In genomic region chr3:152458023-152458724, GRCh38 we compare ENCODE assay signal across 20 cellular contexts.
DNase-seq lines count a peak whose midpoint lies in the region; ATAC-seq, FAIRE-seq and TF ChIP-seq lines count a peak whose summit lies in the region.
"Had no signal": no experiment of that assay in that cellular context is flagged by ENCODE, and none has a peak within 500 bp of the region (broad histone marks: within the 10 kb centered on the region; RNA-seq: fewer than 3 reads in every experiment).

No MANE protein-coding gene starts in this region.

- ATAC-seq in activated naive CD4-positive, alpha-beta T cell treated with anti-CD3 and anti-CD28 coated beads, Interleukin-2, amount 50 U/mL, for 72 hours = peak in 1 of 2 donors; percentile 52
- ATAC-seq in naive thymus-derived CD8-positive, alpha-beta T cell = peak in 1 of 2 donors; percentile 33
- ATAC-seq in GM19467 (IDR thresholded peaks at IDR 0.05; ENCODE audit: unreplicated experiment) = no peak
- ATAC-seq: HCT116 had no signal

- POLR2A ChIA-PET in naive thymus-derived CD8-positive, alpha-beta T cell (lab: Charles Lee) = interaction anchor here (2.1 kb wide), 1 partner anchor 182 kb away, joined by 6 read pairs; no protein-coding TSS in a partner anchor

- peaks cover 0 to 24% of the 10 kb centered on the region in 2 donors for H3K36me3 Mint-ChIP-seq in activated naive CD4-positive, alpha-beta T cell treated with anti-CD3 and anti-CD28 coated beads, Interleukin-2, amount 50 U/mL, for 72 hours
- peaks cover 4 to 79% (median 28%) of the 10 kb centered on the region in 3 donors for H3K36me3 Mint-ChIP-seq in naive thymus-derived CD8-positive, alpha-beta T cell

- no peaks in the 10 kb centered on the region for H3K27me3 Mint-ChIP-seq in naive thymus-derived CD8-positive, alpha-beta T cell

- peak; percentile 47 for DNase-seq in NCI-H82 (lab: John Stamatoyannopoulos, UW)
- DNase-seq in NCI-H82 treated with DMSO at 0.1 percent for 48 hours (lab: John Stamatoyannopoulos, UW; ENCODE audit: unreplicated experiment) = no peak
- DNase-seq in H54 (ENCODE audit: insufficient read length, low spot score) = no peak
- no peak for DNase-seq in activated naive CD4-positive, alpha-beta T cell treated with anti-CD3 and anti-CD28 coated beads, Interleukin-2, amount 50 U/mL, for 72 hours (ENCODE audit: low spot score in 2 of 2)
- no peak for DNase-seq in naive thymus-derived CD8-positive, alpha-beta T cell
- no peak for DNase-seq in NCI-H510A (lab: John Stamatoyannopoulos, UW)
- no peak for DNase-seq in stimulated activated CD4-positive, alpha-beta T cell treated with anti-CD3 and anti-CD28 coated beads, Interleukin-4, amount 100 ng/mL, for 4 hours
- DNase-seq: activated CD4-positive, CD25-positive, alpha-beta regulatory T cell; AML-193; NCI-H1105; NCI-H2107; nucleus accumbens; retina; substantia nigra; T1000; uterus had no signal

- peak overlapping the region in 2 of 10 donors; percentile 39 to 44 for H3K4me3 Mint-ChIP-seq in naive thymus-derived CD8-positive, alpha-beta T cell

- FAIRE-seq in H54 (lab: Jason Lieb, UNC) = peak; percentile 43
- FAIRE-seq: colon, RCC 7860 had no signal

- H3K27ac Mint-ChIP-seq in activated naive CD4-positive, alpha-beta T cell treated with anti-CD3 and anti-CD28 coated beads, Interleukin-2, amount 50 U/mL, for 72 hours = peak overlapping the region; percentile 55 to 64
- peak overlapping the region; percentile 45 to 90 (median 72) for H3K27ac Mint-ChIP-seq in naive thymus-derived CD8-positive, alpha-beta T cell

- TF ChIP-seq POLR2A in H54 (IDR thresholded peaks at IDR 0.05; ENCODE audit: low read depth, low read length) = no peak

- peaks cover 17 to 48% (median 36%) of the 10 kb centered on the region in 4 donors for H3K4me1 Mint-ChIP-seq in naive thymus-derived CD8-positive, alpha-beta T cell

- no peaks in the 10 kb centered on the region for H3K9me3 Mint-ChIP-seq in activated naive CD4-positive, alpha-beta T cell treated with anti-CD3 and anti-CD28 coated beads, Interleukin-2, amount 50 U/mL, for 72 hours
- H3K9me3 Mint-ChIP-seq in naive thymus-derived CD8-positive, alpha-beta T cell = no peaks in the 10 kb centered on the region
